ENCODE assay signal across 1 cellular context in genomic region chr10:125448596-125448995, GRCh38.
TF ChIP-seq lines count a peak whose summit lies in the region.

No MANE protein-coding gene starts in this region.

TF ChIP-seq in GM23338, 12 proteins besides CTCF, POLR2A, EP300 and RAD21 (continued from another document):
- TF ChIP-seq, protein P1, sequence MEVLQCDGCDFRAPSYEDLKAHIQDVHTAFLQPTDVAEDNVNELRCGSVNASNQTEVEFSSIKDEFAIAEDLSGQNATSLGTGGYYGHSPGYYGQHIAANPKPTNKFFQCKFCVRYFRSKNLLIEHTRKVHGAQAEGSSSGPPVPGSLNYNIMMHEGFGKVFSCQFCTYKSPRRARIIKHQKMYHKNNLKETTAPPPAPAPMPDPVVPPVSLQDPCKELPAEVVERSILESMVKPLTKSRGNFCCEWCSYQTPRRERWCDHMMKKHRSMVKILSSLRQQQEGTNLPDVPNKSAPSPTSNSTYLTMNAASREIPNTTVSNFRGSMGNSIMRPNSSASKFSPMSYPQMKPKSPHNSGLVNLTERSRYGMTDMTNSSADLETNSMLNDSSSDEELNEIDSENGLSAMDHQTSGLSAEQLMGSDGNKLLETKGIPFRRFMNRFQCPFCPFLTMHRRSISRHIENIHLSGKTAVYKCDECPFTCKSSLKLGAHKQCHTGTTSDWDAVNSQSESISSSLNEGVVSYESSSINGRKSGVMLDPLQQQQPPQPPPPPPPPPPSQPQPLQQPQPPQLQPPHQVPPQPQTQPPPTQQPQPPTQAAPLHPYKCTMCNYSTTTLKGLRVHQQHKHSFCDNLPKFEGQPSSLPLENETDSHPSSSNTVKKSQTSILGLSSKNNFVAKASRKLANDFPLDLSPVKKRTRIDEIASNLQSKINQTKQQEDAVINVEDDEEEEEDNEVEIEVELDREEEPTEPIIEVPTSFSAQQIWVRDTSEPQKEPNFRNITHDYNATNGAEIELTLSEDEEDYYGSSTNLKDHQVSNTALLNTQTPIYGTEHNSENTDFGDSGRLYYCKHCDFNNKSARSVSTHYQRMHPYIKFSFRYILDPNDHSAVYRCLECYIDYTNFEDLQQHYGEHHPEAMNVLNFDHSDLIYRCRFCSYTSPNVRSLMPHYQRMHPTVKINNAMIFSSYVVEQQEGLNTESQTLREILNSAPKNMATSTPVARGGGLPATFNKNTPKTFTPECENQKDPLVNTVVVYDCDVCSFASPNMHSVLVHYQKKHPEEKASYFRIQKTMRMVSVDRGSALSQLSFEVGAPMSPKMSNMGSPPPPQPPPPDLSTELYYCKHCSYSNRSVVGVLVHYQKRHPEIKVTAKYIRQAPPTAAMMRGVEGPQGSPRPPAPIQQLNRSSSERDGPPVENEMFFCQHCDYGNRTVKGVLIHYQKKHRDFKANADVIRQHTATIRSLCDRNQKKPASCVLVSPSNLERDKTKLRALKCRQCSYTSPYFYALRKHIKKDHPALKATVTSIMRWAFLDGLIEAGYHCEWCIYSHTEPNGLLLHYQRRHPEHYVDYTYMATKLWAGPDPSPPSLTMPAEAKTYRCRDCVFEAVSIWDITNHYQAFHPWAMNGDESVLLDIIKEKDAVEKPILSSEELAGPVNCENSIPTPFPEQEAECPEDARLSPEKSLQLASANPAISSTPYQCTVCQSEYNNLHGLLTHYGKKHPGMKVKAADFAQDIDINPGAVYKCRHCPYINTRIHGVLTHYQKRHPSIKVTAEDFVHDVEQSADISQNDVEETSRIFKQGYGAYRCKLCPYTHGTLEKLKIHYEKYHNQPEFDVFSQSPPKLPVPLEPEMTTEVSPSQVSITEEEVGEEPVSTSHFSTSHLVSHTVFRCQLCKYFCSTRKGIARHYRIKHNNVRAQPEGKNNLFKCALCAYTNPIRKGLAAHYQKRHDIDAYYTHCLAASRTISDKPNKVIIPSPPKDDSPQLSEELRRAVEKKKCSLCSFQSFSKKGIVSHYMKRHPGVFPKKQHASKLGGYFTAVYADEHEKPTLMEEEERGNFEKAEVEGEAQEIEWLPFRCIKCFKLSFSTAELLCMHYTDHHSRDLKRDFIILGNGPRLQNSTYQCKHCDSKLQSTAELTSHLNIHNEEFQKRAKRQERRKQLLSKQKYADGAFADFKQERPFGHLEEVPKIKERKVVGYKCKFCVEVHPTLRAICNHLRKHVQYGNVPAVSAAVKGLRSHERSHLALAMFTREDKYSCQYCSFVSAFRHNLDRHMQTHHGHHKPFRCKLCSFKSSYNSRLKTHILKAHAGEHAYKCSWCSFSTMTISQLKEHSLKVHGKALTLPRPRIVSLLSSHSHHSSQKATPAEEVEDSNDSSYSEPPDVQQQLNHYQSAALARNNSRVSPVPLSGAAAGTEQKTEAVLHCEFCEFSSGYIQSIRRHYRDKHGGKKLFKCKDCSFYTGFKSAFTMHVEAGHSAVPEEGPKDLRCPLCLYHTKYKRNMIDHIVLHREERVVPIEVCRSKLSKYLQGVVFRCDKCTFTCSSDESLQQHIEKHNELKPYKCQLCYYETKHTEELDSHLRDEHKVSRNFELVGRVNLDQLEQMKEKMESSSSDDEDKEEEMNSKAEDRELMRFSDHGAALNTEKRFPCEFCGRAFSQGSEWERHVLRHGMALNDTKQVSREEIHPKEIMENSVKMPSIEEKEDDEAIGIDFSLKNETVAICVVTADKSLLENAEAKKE (CRISPR knock-in tag; IDR thresholded peaks at IDR 0.05), result no peak
- TF ChIP-seq POLR2AphosphoS5 (IDR thresholded peaks at IDR 0.05; ENCODE audit: low read depth), result no peak
- no peak for TF ChIP-seq EZH2phosphoT487 (IDR thresholded peaks at IDR 0.05; ENCODE audit: unreplicated experiment)
- no peak for TF ChIP-seq EZH2 (IDR thresholded peaks at IDR 0.05; ENCODE audit: low read depth, unreplicated experiment)
